In the genomic region with DNA sequence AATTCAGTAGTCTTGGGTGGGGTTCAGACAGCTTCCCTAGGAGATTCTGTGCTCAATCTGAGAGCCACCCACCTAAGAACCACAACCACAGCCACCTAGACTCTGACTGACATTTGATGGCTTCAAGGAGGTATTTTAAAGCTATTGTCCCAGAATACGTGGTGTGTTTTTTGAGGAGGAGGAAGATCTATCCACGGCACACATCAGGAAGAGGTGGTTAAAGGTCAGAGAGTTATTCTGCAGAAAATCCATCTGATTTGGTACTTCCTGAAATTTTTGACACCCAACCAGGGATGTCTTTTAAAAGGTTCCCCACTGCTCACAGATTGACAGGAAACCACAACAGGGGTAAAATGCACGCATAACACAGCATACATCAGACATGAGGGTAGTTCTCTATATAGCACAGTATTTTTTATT, we compare ENCODE assay signal across 15 cellular contexts. TPM values are rescaled to one million over a fixed set of nuclear protein-coding genes. Genes with fewer than 3 reads are reported as not detected.
DNase-seq lines count a peak whose midpoint lies in the region; ATAC-seq, FAIRE-seq and TF ChIP-seq lines count a peak whose summit lies in the region.
"Had no signal": no experiment of that assay in that cellular context is flagged by ENCODE, and none has a peak within 500 bp of the region (broad histone marks: within the 10 kb centered on the region; RNA-seq: fewer than 3 reads in every experiment).

No MANE protein-coding gene starts in this region.

- no peaks in the 10 kb centered on the region for H3K27me3 ChIP-seq in CD4-positive, alpha-beta T cell (ENCODE audit: control insufficient read depth, insufficient read depth, low read length)

- no peaks in the 10 kb centered on the region for H3K9me3 ChIP-seq in CD4-positive, alpha-beta T cell (ENCODE audit: control insufficient read depth, low read length)
- no peaks in the 10 kb centered on the region for H3K9me3 ChIP-seq in T-helper 17 cell (ENCODE audit: control insufficient read depth, low read length, poor library complexity, severe bottlenecking)

- intact Hi-C loops in CD4-positive, alpha-beta T cell (cut with DNase I, micrococcal nuclease), result loop anchor here (1.0 to 5.0 kb wide), 3 partner anchors 9 to 180 kb away; no protein-coding TSS in a partner anchor

- DNase-seq in CD4-positive, alpha-beta T cell, result no peak
- DNase-seq in GM12891 (ENCODE audit: insufficient read length, low spot score) (no peak), T-helper 17 cell (no peak), naive B cell (peak; percentile 48), NCI-H748 treated with DMSO at 0.1 percent for 48 hours (lab: John Stamatoyannopoulos, UW) (no peak), GF-D8 (lab: John Stamatoyannopoulos, UW) (no peak), HUDEP-2 (lab: John Stamatoyannopoulos, UW; ENCODE audit: unreplicated experiment in 76 of 76) (no peak)
- DNase-seq: COR-L47; NCI-H2029; NCI-H69; occipital lobe; stimulated activated CD4-positive, alpha-beta T cell treated with anti-CD3 and anti-CD28 coated beads, Interleukin-4, amount 100 ng/mL, for 4 hours had no signal

- peak; percentile 38 for FAIRE-seq in GM12891 (lab: Jason Lieb, UNC)

- TF ChIP-seq POLR2A in GM12891 (IDR thresholded peaks at IDR 0.05; ENCODE audit: low read depth, low read length), result no peak

- peak; percentile 65 for ATAC-seq in CD4-positive, alpha-beta T cell (ENCODE audit: poor library complexity)
- ATAC-seq in T-helper 17 cell (peak; percentile 70), naive B cell (ENCODE audit: low read depth in 2 of 2) (peak; percentile 57 to 64)

- H3K27me3 Mint-ChIP-seq in CD4-positive, alpha-beta T cell, result no peaks in the 10 kb centered on the region
- H3K27me3 Mint-ChIP-seq in T-helper 17 cell (no peaks in the 10 kb centered on the region), naive B cell (no peaks in the 10 kb centered on the region)

- CTCF ChIA-PET in CD4-positive, alpha-beta T cell (lab: Charles Lee), result interaction anchor here (4.2 kb wide), 1 partner anchor 60 kb away, joined by 59 read pairs; the partner anchor contains the start of gene CCR7

- no peaks in the 10 kb centered on the region for H3K9me3 Mint-ChIP-seq in CD4-positive, alpha-beta T cell
- no peaks in the 10 kb centered on the region for H3K9me3 Mint-ChIP-seq in naive B cell

- H3K27ac Mint-ChIP-seq in CD4-positive, alpha-beta T cell, result peak overlapping the region; percentile 70
- H3K27ac Mint-ChIP-seq in T-helper 17 cell (peak overlapping the region; percentile 56), naive B cell (peak overlapping the region in 5 of 6 donors; percentile 70 to 86 (median 82))

- H3K27ac ChIP-seq in CD4-positive, alpha-beta T cell (ENCODE audit: low read depth, low read length), result no peak overlapping the region
- H3K27ac ChIP-seq: RWPE1 had no signal

- POLR2A ChIA-PET in CD4-positive, alpha-beta T cell (lab: Charles Lee), result interaction anchor here (1.0 to 29.4 kb wide), 4 partner anchors 20 to 82 kb away, joined by 4 to 1290 read pairs (median 10); partner anchors contain the start of genes CCR7 and SMARCE1

- peaks cover 54% of the 10 kb centered on the region for H3K4me1 Mint-ChIP-seq in CD4-positive, alpha-beta T cell (ENCODE audit: low read depth)
- H3K4me1 Mint-ChIP-seq in T-helper 17 cell, result peaks cover 30% of the 10 kb centered on the region
- peaks cover 36 to 70% (median 55%) of the 10 kb centered on the region in 3 donors for H3K4me1 Mint-ChIP-seq in naive B cell

- H3K4me3 Mint-ChIP-seq in CD4-positive, alpha-beta T cell, result peak overlapping the region; percentile 71
- H3K4me3 Mint-ChIP-seq in T-helper 17 cell (peak overlapping the region; percentile 65), naive B cell (peak overlapping the region in 7 of 8 donors; percentile 30 to 72 (median 52))

- peaks cover 5% of the 10 kb centered on the region for H3K36me3 Mint-ChIP-seq in CD4-positive, alpha-beta T cell (ENCODE audit: low read depth)
- H3K36me3 Mint-ChIP-seq in T-helper 17 cell (ENCODE audit: low read depth) (no peaks in the 10 kb centered on the region), naive B cell (no peaks in the 10 kb centered on the region)

- no peak for TF ChIP-seq CTCF in CD4-positive, alpha-beta T cell (IDR thresholded peaks at IDR 0.05)

TF ChIP-seq in GM12891, 5 proteins besides CTCF, POLR2A, EP300 and RAD21:
- TF ChIP-seq POLR2AphosphoS5 (IDR thresholded peaks at IDR 0.05; ENCODE audit: low read depth, low read length) (no peak), TAF1 (IDR thresholded peaks at IDR 0.05; ENCODE audit: low read depth, low read length) (no peak), SPI1 (IDR thresholded peaks at IDR 0.05; ENCODE audit: low read depth, low read length) (no peak), POU2F2 (IDR thresholded peaks at IDR 0.05; ENCODE audit: low read depth, low read length) (no peak), PAX5 (IDR thresholded peaks at IDR 0.05; ENCODE audit: insufficient read depth, low read length, severe bottlenecking) (no peak)

RNA-seq across cellular contexts. Expression of gene SMARCE1, which starts 25.1 kb away (rescaled TPM):
- 10 to 100 TPM; 65.4 to 68.6 TPM for total RNA-seq in CD4-positive, alpha-beta T cell
- 90.6 TPM for polyA plus RNA-seq in GM12891 (2012; ENCODE audit: low read depth, missing spikeins)
- 10 to 100 TPM; 60.0 to 77.5 TPM for total RNA-seq in T-helper 17 cell
- polyA plus RNA-seq in naive B cell (ENCODE audit: low read depth in 6 of 6), result 100 to 1,000 TPM; 211 to 267 (median 255) TPM

RNA-seq across cellular contexts. Expression of gene KRT222, which starts 42.5 kb away (rescaled TPM):
- not detected for total RNA-seq in CD4-positive, alpha-beta T cell
- not detected for polyA plus RNA-seq in GM12891 (2012; ENCODE audit: low read depth, missing spikeins)
- not detected for total RNA-seq in T-helper 17 cell
- not detected for polyA plus RNA-seq in naive B cell (ENCODE audit: low read depth in 6 of 6)
- total RNA-seq: LHCN-M2, lung microvascular endothelial cell had no signal

RNA-seq across cellular contexts. Expression of gene CCR7, which starts 57.2 kb away (rescaled TPM):
- total RNA-seq in CD4-positive, alpha-beta T cell, result 100 to 1,000 TPM; 170 to 180 TPM
- polyA plus RNA-seq in GM12891 (2012; ENCODE audit: low read depth, missing spikeins), result 156 TPM
- total RNA-seq in T-helper 17 cell, result 100 to 1,000 TPM; 165 to 182 TPM
- polyA plus RNA-seq in naive B cell (ENCODE audit: low read depth in 6 of 6), result 100 to 1,000 TPM; 442 to 802 (median 622) TPM
- total RNA-seq: LHCN-M2, lung microvascular endothelial cell, occipital lobe had no signal
